21 cellular contexts compared by ENCODE assay signal in the genomic region with DNA sequence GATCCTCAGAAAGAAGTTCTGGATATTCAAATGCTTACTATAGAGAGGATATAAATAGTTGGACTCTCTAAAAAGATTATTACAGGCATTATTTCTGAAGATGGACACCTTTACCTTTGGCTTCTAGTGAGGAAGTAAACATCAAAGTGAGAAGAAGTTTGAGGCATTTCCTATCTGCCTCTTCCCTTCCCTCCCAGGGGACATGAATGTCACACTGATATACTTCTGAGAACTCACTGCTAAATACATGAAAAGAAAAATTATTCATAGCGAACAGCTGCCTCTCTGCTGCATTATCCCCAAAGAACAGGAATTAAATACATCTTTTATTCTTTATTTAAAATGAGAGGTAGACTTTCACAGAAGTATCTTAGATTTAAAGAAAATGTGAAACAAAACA.
A peak's percentile ranks its signal among the peaks of the same experiment; 100 is the strongest.
DNase-seq lines count a peak whose midpoint lies in the region; ATAC-seq and TF ChIP-seq lines count a peak whose summit lies in the region.
"Had no signal": no experiment of that assay in that cellular context is flagged by ENCODE, and none has a peak within 500 bp of the region (broad histone marks: within the 10 kb centered on the region; RNA-seq: fewer than 3 reads in every experiment).

No MANE protein-coding gene starts in this region.

- H3K27ac ChIP-seq in HL-60 (replicated peaks) = peak overlapping the region; percentile 80
- H3K27ac ChIP-seq: C4-2B, RWPE1, WERI-Rb-1 had no signal

- ATAC-seq in activated T-helper 17 cell treated with anti-CD3 and anti-CD28 coated beads, Interleukin-2, amount 50 U/mL, for 72 hours (replicated peaks) = no peak
- no peak for ATAC-seq in natural killer cell

- no peak for TF ChIP-seq CTCF in HL-60 (IDR thresholded peaks at IDR 0.05; ENCODE audit: insufficient read depth, low read length)
- TF ChIP-seq CTCF in natural killer cell (IDR thresholded peaks at IDR 0.05) = no peak

- H3K4me3 ChIP-seq in HL-60 (replicated peaks; ENCODE audit: insufficient read depth, low read length) = no peak overlapping the region

- intact Hi-C loops in natural killer cell (cut with micrococcal nuclease) = no loop called here

- H3K27me3 ChIP-seq in HL-60 (ENCODE audit: insufficient read depth, poor library complexity, severe bottlenecking) = no peaks in the 10 kb centered on the region

- peaks cover 46% of the 10 kb centered on the region for H3K4me1 Mint-ChIP-seq in T-helper 2 cell treated with Interferon-gamma antibody and Interleukin-4, amounts not matched to agents 5 μg/mL and 100 μg/mL, for 36 hours (ENCODE audit: low read depth)
- H3K4me1 Mint-ChIP-seq in activated T-helper 17 cell treated with anti-CD3 and anti-CD28 coated beads, Interleukin-2, amount 50 U/mL, for 72 hours = peaks cover 42% of the 10 kb centered on the region
- peaks cover 33 to 34% of the 10 kb centered on the region in 2 donors for H3K4me1 Mint-ChIP-seq in natural killer cell

- peaks cover 74% of the 10 kb centered on the region for H3K36me3 Mint-ChIP-seq in T-helper 2 cell treated with Interferon-gamma antibody and Interleukin-4, amounts not matched to agents 5 μg/mL and 100 μg/mL, for 36 hours (ENCODE audit: low read depth)
- H3K36me3 Mint-ChIP-seq in activated T-helper 17 cell treated with anti-CD3 and anti-CD28 coated beads, Interleukin-2, amount 50 U/mL, for 72 hours (ENCODE audit: low read depth) = peaks cover 99% of the 10 kb centered on the region
- peaks cover 24% of the 10 kb centered on the region for H3K36me3 Mint-ChIP-seq in natural killer cell

- no peak overlapping the region for H3K4me3 Mint-ChIP-seq in T-helper 2 cell treated with Interferon-gamma antibody and Interleukin-4, amounts not matched to agents 5 μg/mL and 100 μg/mL, for 36 hours
- H3K4me3 Mint-ChIP-seq in activated T-helper 17 cell treated with anti-CD3 and anti-CD28 coated beads, Interleukin-2, amount 50 U/mL, for 72 hours = peak overlapping the region; percentile 72
- H3K4me3 Mint-ChIP-seq in natural killer cell = no peak overlapping the region
- H3K4me3 Mint-ChIP-seq: endodermal cell had no signal

- peaks cover 7% of the 10 kb centered on the region for H3K9me3 Mint-ChIP-seq in T-helper 2 cell treated with Interferon-gamma antibody and Interleukin-4, amounts not matched to agents 5 μg/mL and 100 μg/mL, for 36 hours
- H3K9me3 Mint-ChIP-seq in activated T-helper 17 cell treated with anti-CD3 and anti-CD28 coated beads, Interleukin-2, amount 50 U/mL, for 72 hours = no peaks in the 10 kb centered on the region
- H3K9me3 Mint-ChIP-seq in natural killer cell = no peaks in the 10 kb centered on the region
- H3K9me3 Mint-ChIP-seq: endodermal cell had no signal

- peak overlapping the region; percentile 50 for H3K27ac Mint-ChIP-seq in T-helper 2 cell treated with Interferon-gamma antibody and Interleukin-4, amounts not matched to agents 5 μg/mL and 100 μg/mL, for 36 hours
- peak overlapping the region; percentile 97 for H3K27ac Mint-ChIP-seq in activated T-helper 17 cell treated with anti-CD3 and anti-CD28 coated beads, Interleukin-2, amount 50 U/mL, for 72 hours
- peak overlapping the region; percentile 56 to 84 for H3K27ac Mint-ChIP-seq in natural killer cell
- H3K27ac Mint-ChIP-seq: endodermal cell had no signal

- no peak for DNase-seq in T-helper 2 cell treated with Interferon-gamma antibody and Interleukin-4, amounts not matched to agents 5 μg/mL and 100 μg/mL, for 36 hours (ENCODE audit: low spot score)
- no peak for DNase-seq in T-helper 2 cell
- no peak for DNase-seq in HL-60 (ENCODE audit: low read depth in 1 of 2, low spot score in 1 of 2)
- no peak for DNase-seq in natural killer cell
- DNase-seq in HPDE6-E6E7 (ENCODE audit: extremely low spot score) = no peak
- DNase-seq in NCI-H2227 (lab: John Stamatoyannopoulos, UW; ENCODE audit: unreplicated experiment) = no peak
- DNase-seq in central memory CD4-positive, alpha-beta T cell = no peak
- DNase-seq: 8988T; activated CD8-positive, alpha-beta memory T cell treated with anti-CD3 and anti-CD28 coated beads, Interleukin-2, amount 50 U/mL, for 4 hours; caudate nucleus; DMS79 treated with DMSO at 0.1 percent for 48 hours; endodermal cell; HCEC 1CT; NCI-H1417 treated with DMSO at 0.1 percent for 48 hours; NCI-H2227 treated with DMSO at 0.1 percent for 48 hours; stimulated activated naive CD4-positive, alpha-beta T cell treated with Interleukin-2 at 50 U/mL for 16 hours; SW 1271; WERI-Rb-1 had no signal

- H3K27me3 Mint-ChIP-seq in T-helper 2 cell treated with Interferon-gamma antibody and Interleukin-4, amounts not matched to agents 5 μg/mL and 100 μg/mL, for 36 hours (ENCODE audit: low read depth) = no peaks in the 10 kb centered on the region
- no peaks in the 10 kb centered on the region for H3K27me3 Mint-ChIP-seq in activated T-helper 17 cell treated with anti-CD3 and anti-CD28 coated beads, Interleukin-2, amount 50 U/mL, for 72 hours
- H3K27me3 Mint-ChIP-seq in natural killer cell (ENCODE audit: low read depth in 2 of 2) = no peaks in the 10 kb centered on the region
